Comparison of ENCODE assay signal across 18 cellular contexts in the genomic region with DNA sequence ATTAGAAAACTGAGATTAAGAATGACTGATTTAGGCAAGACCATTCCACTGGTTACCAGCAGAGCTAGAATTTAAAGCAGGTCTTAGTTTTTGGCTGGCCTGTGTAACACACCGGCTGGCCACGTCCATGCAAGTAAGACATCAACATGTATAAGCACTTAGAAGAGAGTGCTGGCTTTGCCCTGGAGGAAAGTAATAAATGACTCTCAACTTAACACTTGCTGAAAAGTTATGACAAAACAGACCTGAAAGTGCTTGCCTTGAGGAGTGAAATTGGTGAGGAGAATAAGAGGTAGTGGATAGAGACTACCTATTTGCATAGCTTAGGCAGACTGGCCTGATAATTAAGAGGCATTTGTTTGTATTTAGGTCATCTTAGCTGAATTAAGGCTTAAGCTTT.
"Had no signal": no experiment of that assay in that cellular context is flagged by ENCODE, and none has a peak within 500 bp of the region (broad histone marks: within the 10 kb centered on the region; RNA-seq: fewer than 3 reads in every experiment).

No MANE protein-coding gene starts in this region.

- H3K4me1 ChIP-seq: gastrocnemius medialis, right atrium auricular region, sigmoid colon, testis, transverse colon had no signal

- H3K4me3 ChIP-seq: esophagus muscularis mucosa, gastrocnemius medialis, mucosa of descending colon, right atrium auricular region, sigmoid colon, skin epidermis, testis, transverse colon had no signal

- H3K9me3 ChIP-seq: esophagus muscularis mucosa, gastrocnemius medialis, mucosa of descending colon, sigmoid colon, testis, transverse colon had no signal

- H3K27me3 ChIP-seq: esophagus muscularis mucosa, gastrocnemius medialis, right atrium auricular region, sigmoid colon, testis, transverse colon had no signal

- DNase-seq: effector memory CD4-positive, alpha-beta T cell; gastrocnemius medialis; glutamatergic neuron; mammary epithelial cell; mucosa of descending colon; naive thymus-derived CD8-positive, alpha-beta T cell; posterior cingulate gyrus; sigmoid colon; stimulated activated CD4-positive, alpha-beta T cell treated with anti-CD3 and anti-CD28 coated beads, Interleukin-2, amount 100 ng/mL, for 24 hours; stimulated activated CD4-positive, alpha-beta T cell treated with anti-CD3 and anti-CD28 coated beads, Interleukin-4, amount 100 ng/mL, for 4 hours; stimulated activated naive B cell treated with anti-CD40 and anti-IgM and Interleukin-4, amounts not matched to agents 10 μg/mL and 1 μg/mL and 100 μg/mL, for 72 hours; stimulated activated naive CD8-positive, alpha-beta T cell treated with anti-CD3 and anti-CD28 coated beads, Interleukin-15, amount 100 ng/mL, for 72 hours; testis; transverse colon had no signal

- ATAC-seq: gastrocnemius medialis; mucosa of descending colon; naive thymus-derived CD8-positive, alpha-beta T cell; stimulated activated naive B cell treated with anti-CD40 and anti-IgM and Interleukin-4, amounts not matched to agents 10 μg/mL and 1 μg/mL and 100 μg/mL, for 72 hours; stimulated activated naive CD8-positive, alpha-beta T cell treated with anti-CD3 and anti-CD28 coated beads, Interleukin-15, amount 100 ng/mL, for 72 hours had no signal

- H3K27ac ChIP-seq: epithelial cell of prostate, esophagus muscularis mucosa, gastrocnemius medialis, right atrium auricular region, sigmoid colon, skin epidermis, testis, transverse colon had no signal

- H3K36me3 ChIP-seq: esophagus muscularis mucosa, gastrocnemius medialis, right atrium auricular region, sigmoid colon, transverse colon had no signal
